Comparison of ENCODE assay signal across 25 cellular contexts in genomic region chr12:69015831-69016230, GRCh38.
"Had no signal": no experiment of that assay in that cellular context is flagged by ENCODE, and none has a peak within 500 bp of the region (broad histone marks: within the 10 kb centered on the region; RNA-seq: fewer than 3 reads in every experiment).

No MANE protein-coding gene starts in this region.

- H3K36me3 Mint-ChIP-seq: stimulated activated naive B cell treated with anti-CD40 and anti-IgM and Interleukin-4, amounts not matched to agents 10 μg/mL and 1 μg/mL and 100 μg/mL, for 72 hours had no signal

- H3K4me3 Mint-ChIP-seq: naive thymus-derived CD8-positive, alpha-beta T cell; nephron; neural crest cell; stimulated activated naive B cell treated with anti-CD40 and anti-IgM and Interleukin-4, amounts not matched to agents 10 μg/mL and 1 μg/mL and 100 μg/mL, for 72 hours had no signal

- H3K27me3 ChIP-seq: hepatocyte, ovary, right atrium auricular region, stomach, testis, thyroid gland, transverse colon, upper lobe of right lung had no signal

- H2AFZ ChIP-seq: hepatocyte had no signal

- H3K36me3 ChIP-seq: heart right ventricle, lower lobe of right lung, ovary, right atrium auricular region, stomach, thyroid gland, transverse colon, upper lobe of right lung had no signal

- H3K27ac ChIP-seq: heart right ventricle, hepatocyte, lower lobe of right lung, ovary, right atrium auricular region, skin epidermis, stomach, testis, thyroid gland, transverse colon, upper lobe of right lung had no signal

- DNase-seq: heart right ventricle; kidney glomerular epithelial cell; left cardiac atrium; lower lobe of right lung; mammary epithelial cell; mesenchymal stem cell; naive thymus-derived CD8-positive, alpha-beta T cell; ovary; stimulated activated CD4-positive, alpha-beta T cell treated with anti-CD3 and anti-CD28 coated beads, Interleukin-12 subunit alpha, Interleukin-12 subunit beta, amount 100 ng/mL, for 4 hours; stimulated activated CD4-positive, alpha-beta T cell treated with anti-CD3 and anti-CD28 coated beads, Interleukin-15, amount 100 ng/mL, for 24 hours; stimulated activated CD4-positive, alpha-beta T cell treated with anti-CD3 and anti-CD28 coated beads, Interleukin-2, amount 100 ng/mL, for 24 hours; stimulated activated CD4-positive, alpha-beta T cell treated with anti-CD3 and anti-CD28 coated beads, Interleukin-4, amount 100 ng/mL, for 1 hour; stimulated activated naive B cell treated with anti-CD40 and anti-IgM and Interleukin-4, amounts not matched to agents 10 μg/mL and 1 μg/mL and 100 μg/mL, for 72 hours; stimulated activated naive CD8-positive, alpha-beta T cell treated with anti-CD3 and anti-CD28 coated beads, Interleukin-15, Interleukin-2, amounts not matched to agents 100 U/mL and 50 U/mL, for 24 hours; stomach; testis; thyroid gland; transverse colon; upper lobe of right lung had no signal

- H3K27me3 Mint-ChIP-seq: progenitor cell of endocrine pancreas had no signal

- H3K4me1 ChIP-seq: heart right ventricle, lower lobe of right lung, right atrium auricular region, stomach, testis, thyroid gland, upper lobe of right lung had no signal

- H3K9me3 ChIP-seq: lower lobe of right lung, ovary, right atrium auricular region, stomach, testis, thyroid gland, transverse colon, upper lobe of right lung had no signal

- H3K79me2 ChIP-seq: hepatocyte had no signal

- H3K4me2 ChIP-seq: hepatocyte had no signal

- H3K4me3 ChIP-seq: heart right ventricle, hepatocyte, lower lobe of right lung, ovary, right atrium auricular region, skin epidermis, stomach, testis, thyroid gland, transverse colon, upper lobe of right lung had no signal

- H3K4me1 Mint-ChIP-seq: naive thymus-derived CD8-positive, alpha-beta T cell; nephron; neural crest cell; stimulated activated naive B cell treated with anti-CD40 and anti-IgM and Interleukin-4, amounts not matched to agents 10 μg/mL and 1 μg/mL and 100 μg/mL, for 72 hours had no signal

- H3K27ac Mint-ChIP-seq: naive thymus-derived CD8-positive, alpha-beta T cell; nephron; progenitor cell of endocrine pancreas; stimulated activated naive B cell treated with anti-CD40 and anti-IgM and Interleukin-4, amounts not matched to agents 10 μg/mL and 1 μg/mL and 100 μg/mL, for 72 hours had no signal
